9 cellular contexts compared by ENCODE assay signal in genomic region chr17:72122668-72123495, GRCh38. TPM values are rescaled to one million over a fixed set of nuclear protein-coding genes. Genes with fewer than 3 reads are reported as not detected.
DNase-seq lines count a peak whose midpoint lies in the region; ATAC-seq and TF ChIP-seq lines count a peak whose summit lies in the region.
"Had no signal": no experiment of that assay in that cellular context is flagged by ENCODE, and none has a peak within 500 bp of the region (broad histone marks: within the 10 kb centered on the region; RNA-seq: fewer than 3 reads in every experiment).

No MANE protein-coding gene starts in this region.

- ATAC-seq in psoas muscle (no peak), HG03280 (IDR thresholded peaks at IDR 0.05; ENCODE audit: unreplicated experiment) (no peak)
- ATAC-seq in activated T-helper 17 cell treated with anti-CD3 and anti-CD28 coated beads, Interleukin-2, amount 50 U/mL, for 72 hours (replicated peaks) = no peak

- peaks cover 57% of the 10 kb centered on the region for H3K27me3 Mint-ChIP-seq in activated T-helper 17 cell treated with anti-CD3 and anti-CD28 coated beads, Interleukin-2, amount 50 U/mL, for 72 hours

- no peak for TF ChIP-seq POLR2A in Peyer's patch (IDR thresholded peaks at IDR 0.05)

- H3K27me3 ChIP-seq in Peyer's patch (peaks cover 0 to 13% of the 10 kb centered on the region in 2 donors), psoas muscle (ENCODE audit: insufficient read depth in 3 of 3, low read length in 2 of 3) (peaks cover 0 to 24% (median 7%) of the 10 kb centered on the region in 3 donors)

- H3K27ac ChIP-seq in Peyer's patch (peak overlapping the region in 3 of 4 donors; percentile 63 to 80 (median 76)), psoas muscle (no peak overlapping the region)

- no peaks in the 10 kb centered on the region for H3K9me3 Mint-ChIP-seq in activated T-helper 17 cell treated with anti-CD3 and anti-CD28 coated beads, Interleukin-2, amount 50 U/mL, for 72 hours

- WGBS in psoas muscle, 3 donors = 23 to 30% (median 24%) methylated on average over 50 to 55 of the region's 55 CpGs

- intact Hi-C loops in psoas muscle (cut with DNase I) = loop anchor here (5.0 to 10.0 kb wide), 4 partner anchors 146 to 651 kb away; no protein-coding TSS in a partner anchor

- no peak overlapping the region for H3K27ac Mint-ChIP-seq in activated T-helper 17 cell treated with anti-CD3 and anti-CD28 coated beads, Interleukin-2, amount 50 U/mL, for 72 hours

- no peak overlapping the region for H3K4me3 Mint-ChIP-seq in activated T-helper 17 cell treated with anti-CD3 and anti-CD28 coated beads, Interleukin-2, amount 50 U/mL, for 72 hours

- H3K36me3 Mint-ChIP-seq in activated T-helper 17 cell treated with anti-CD3 and anti-CD28 coated beads, Interleukin-2, amount 50 U/mL, for 72 hours (ENCODE audit: low read depth) = no peaks in the 10 kb centered on the region

- CTCF ChIA-PET in GM10248 (lab: Yijun Ruan, JAX) = interaction anchor here (0.7 to 1.4 kb wide), 3 partner anchors 258 to 417 kb away, joined by 3 read pairs; no protein-coding TSS in a partner anchor

- DNase-seq in GM10248 (ENCODE audit: extremely low spot score) = peak; percentile 51
- DNase-seq in Peyer's patch = peak in 2 of 3 donors; percentile 54 to 68
- peak; percentile 37 for DNase-seq in fibroblast of the aortic adventitia (ENCODE audit: low read depth)
- DNase-seq in psoas muscle = peak; percentile 26 to 58
- no peak for DNase-seq in NCI-H128 (lab: John Stamatoyannopoulos, UW; ENCODE audit: unreplicated experiment)
- no peak for DNase-seq in activated effector memory CD4-positive, alpha-beta T cell treated with Interleukin-2 at 50 U/mL for 16 hours

- H3K36me3 ChIP-seq in Peyer's patch = no peaks in the 10 kb centered on the region
- no peaks in the 10 kb centered on the region for H3K36me3 ChIP-seq in psoas muscle (ENCODE audit: insufficient read depth in 1 of 2, low read depth in 1 of 2)

- peaks cover 0 to 46% (median 0%) of the 10 kb centered on the region in 4 donors for H3K4me1 ChIP-seq in Peyer's patch
- peaks cover 9% of the 10 kb centered on the region for H3K4me1 ChIP-seq in psoas muscle

- TF ChIP-seq CTCF in GM10248 (IDR thresholded peaks at IDR 0.05; ENCODE audit: control extremely low read depth, extremely low read depth, low read depth, missing control alignments) (no peak), Peyer's patch (IDR thresholded peaks at IDR 0.05) (no peak), fibroblast of the aortic adventitia (IDR thresholded peaks at IDR 0.05; ENCODE audit: insufficient read depth, low read length) (no peak), psoas muscle (IDR thresholded peaks at IDR 0.05) (no peak)

- POLR2A ChIA-PET in GM10248 (lab: Yijun Ruan, JAX) = interaction anchor here (0.7 to 0.8 kb wide), 2 partner anchors 10 to 286 kb away, joined by 3 to 9 read pairs; no protein-coding TSS in a partner anchor

- H3K9me3 ChIP-seq in Peyer's patch = no peaks in the 10 kb centered on the region
- no peaks in the 10 kb centered on the region for H3K9me3 ChIP-seq in psoas muscle

- peak overlapping the region in 3 of 4 donors; percentile 40 to 79 (median 70) for H3K4me3 ChIP-seq in Peyer's patch
- peak overlapping the region; percentile 56 for H3K4me3 ChIP-seq in fibroblast of the aortic adventitia (ENCODE audit: low read depth, low read length)
- H3K4me3 ChIP-seq in psoas muscle = peak overlapping the region; percentile 81

- H3K4me1 Mint-ChIP-seq in activated T-helper 17 cell treated with anti-CD3 and anti-CD28 coated beads, Interleukin-2, amount 50 U/mL, for 72 hours = peaks cover 4% of the 10 kb centered on the region

RNA-seq across cellular contexts. Expression of gene SOX9, which starts 2.1 kb away (rescaled TPM):
- 10 to 100 TPM; 16.1 to 40.0 (median 33.1) TPM for total RNA-seq in Peyer's patch
- total RNA-seq in fibroblast of the aortic adventitia (ENCODE audit: low replicate concordance) = 2.1 and 2.4 TPM in 2 replicates
- 1 to 10 TPM; 1.6 to 2.7 (median 2.1) TPM for total RNA-seq in psoas muscle
- polyA plus RNA-seq in psoas muscle = 1 to 10 TPM in 1 of 3 donors, under 1 TPM in 2; 0.58 to 1.4 (median 0.83) TPM
- not detected for total RNA-seq in activated T-helper 17 cell treated with anti-CD3 and anti-CD28 coated beads, Interleukin-2, amount 50 U/mL, for 72 hours
- total RNA-seq: pulmonary artery endothelial cell had no signal

Comparison
In these comparisons a context has a peak if more than half of its experiments do, and no peak if none do; other contexts are left out.
1. DNase-seq: peak in GM10248 (single experiment), Peyer's patch (2 of 3), fibroblast of the aortic adventitia (single experiment) and psoas muscle (2 of 2); none in NCI-H128 (single experiment) and activated effector memory CD4-positive, alpha-beta T cell treated with Interleukin-2 at 50 U/mL for 16 hours (single experiment).
2. Peak in every context shown above with its lines, with median percentiles within 50 percentile points of each other: H3K4me3 ChIP-seq.